In genomic region chr2:240383871-240384700, GRCh38 we compare ENCODE assay signal across 11 cellular contexts.
"Had no signal": no experiment of that assay in that cellular context is flagged by ENCODE, and none has a peak within 500 bp of the region (broad histone marks: within the 10 kb centered on the region; RNA-seq: fewer than 3 reads in every experiment).

No MANE protein-coding gene starts in this region.

- DNase-seq: activated effector memory CD4-positive, alpha-beta T cell treated with Interleukin-2 at 50 U/mL for 16 hours; amniotic stem cell; midbrain; stimulated activated CD4-positive, alpha-beta T cell treated with anti-CD3 and anti-CD28 coated beads, Interleukin-4, amount 100 ng/mL, for 4 hours; SW 1271 had no signal

- H3K4me1 ChIP-seq: thyroid gland had no signal

- H3K9me3 ChIP-seq: gastrocnemius medialis, thyroid gland, vagina had no signal

- H3K36me3 Mint-ChIP-seq: activated naive CD4-positive, alpha-beta T cell treated with anti-CD3 and anti-CD28 coated beads, Interleukin-2, amount 50 U/mL, for 72 hours had no signal

- H3K27ac ChIP-seq: thyroid gland, vagina had no signal

- H3K27ac Mint-ChIP-seq: activated naive CD4-positive, alpha-beta T cell treated with anti-CD3 and anti-CD28 coated beads, Interleukin-2, amount 50 U/mL, for 72 hours; T-helper 2 cell treated with Interferon-gamma antibody and Interleukin-4, amounts not matched to agents 5 μg/mL and 100 μg/mL, for 36 hours had no signal

- H3K9me3 Mint-ChIP-seq: activated naive CD4-positive, alpha-beta T cell treated with anti-CD3 and anti-CD28 coated beads, Interleukin-2, amount 50 U/mL, for 72 hours; T-helper 2 cell treated with Interferon-gamma antibody and Interleukin-4, amounts not matched to agents 5 μg/mL and 100 μg/mL, for 36 hours had no signal

- H3K4me3 Mint-ChIP-seq: T-helper 2 cell treated with Interferon-gamma antibody and Interleukin-4, amounts not matched to agents 5 μg/mL and 100 μg/mL, for 36 hours had no signal

- H3K27me3 ChIP-seq: gastrocnemius medialis, thyroid gland, vagina had no signal

- ATAC-seq: activated naive CD4-positive, alpha-beta T cell treated with anti-CD3 and anti-CD28 coated beads, Interleukin-2, amount 50 U/mL, for 72 hours had no signal

- H3K4me3 ChIP-seq: gastrocnemius medialis, lung, thyroid gland, vagina had no signal

- H3K36me3 ChIP-seq: gastrocnemius medialis, thyroid gland, vagina had no signal
